In genomic region chrX:134006484-134007161, GRCh38 we compare ENCODE assay signal across 1 cellular context.
TF ChIP-seq lines count a peak whose summit lies in the region.

No MANE protein-coding gene starts in this region.

TF ChIP-seq in HepG2, 621 proteins besides CTCF, POLR2A, EP300 and RAD21 (continued from another document and continues in another):
- TF ChIP-seq HNF1A (IDR thresholded peaks at IDR 0.05; ENCODE audit: low read depth) (peak; percentile 68), HNF1A (CRISPR knock-in tag; IDR thresholded peaks at IDR 0.05; ENCODE audit: borderline replicate concordance) (peak; percentile 83; the same call in 1 of the 2 replicates), MED13 (CRISPR knock-in tag; IDR thresholded peaks at IDR 0.05) (peak; percentile 97), PAF1 (CRISPR knock-in tag; IDR thresholded peaks at IDR 0.05) (no peak), KAT7 (CRISPR knock-in tag; IDR thresholded peaks at IDR 0.05; ENCODE audit: borderline replicate concordance) (no peak), ZNF883 (CRISPR knock-in tag; IDR thresholded peaks at IDR 0.05; ENCODE audit: not compliant biosample characterization) (no peak), FOXC1 (CRISPR knock-in tag; IDR thresholded peaks at IDR 0.05; ENCODE audit: borderline replicate concordance) (no peak), FOSL2 (CRISPR knock-in tag; IDR thresholded peaks at IDR 0.05) (peak; percentile 66), MIXL1 (CRISPR knock-in tag; IDR thresholded peaks at IDR 0.05) (peak; percentile 42; the same call in 1 of the 2 replicates), THRA (CRISPR knock-in tag; IDR thresholded peaks at IDR 0.05; ENCODE audit: borderline replicate concordance) (peak; percentile 63; the same call in 1 of the 2 replicates), RXRB (CRISPR knock-in tag; IDR thresholded peaks at IDR 0.05; ENCODE audit: borderline replicate concordance) (peak; percentile 77), HDAC6 (IDR thresholded peaks at IDR 0.05; ENCODE audit: low read depth, low read length) (no peak), FOXK1 (CRISPR knock-in tag; IDR thresholded peaks at IDR 0.05; ENCODE audit: borderline replicate concordance, low read depth) (peak; percentile 47; the same call in 1 of the 2 replicates), KDM5A (IDR thresholded peaks at IDR 0.05; ENCODE audit: borderline replicate concordance, low read length) (no peak), MTA1 (CRISPR knock-in tag; IDR thresholded peaks at IDR 0.05; ENCODE audit: borderline replicate concordance) (no peak), PHF21A (CRISPR knock-in tag; IDR thresholded peaks at IDR 0.05) (peak; percentile 42; the same call in 1 of the 2 replicates), ZNF652 (CRISPR knock-in tag; IDR thresholded peaks at IDR 0.05; ENCODE audit: borderline replicate concordance, low read depth) (peak; percentile 51; the same call in 1 of the 2 replicates), HHEX (CRISPR knock-in tag; IDR thresholded peaks at IDR 0.05) (peak; percentile 57; the same call in 1 of the 2 replicates), TCF7 (IDR thresholded peaks at IDR 0.05; ENCODE audit: low read depth) (peak; percentile 85), SIX4 (CRISPR knock-in tag; IDR thresholded peaks at IDR 0.05) (peak; percentile 83), POLR2AphosphoS2 (IDR thresholded peaks at IDR 0.05; ENCODE audit: low read depth, low read length) (no peak), ZNF30 (CRISPR knock-in tag; IDR thresholded peaks at IDR 0.05) (no peak), HNF4A (CRISPR knock-in tag; IDR thresholded peaks at IDR 0.05) (peak; percentile 88), ARID5B (CRISPR knock-in tag; IDR thresholded peaks at IDR 0.05) (peak; percentile 92), TBX3 (IDR thresholded peaks at IDR 0.05; ENCODE audit: borderline replicate concordance) (no peak), HMG20B (CRISPR knock-in tag; conservative IDR thresholded peaks at IDR 0.05) (peak; percentile 67), BCLAF1 (IDR thresholded peaks at IDR 0.05) (no peak), SALL1 (CRISPR knock-in tag; IDR thresholded peaks at IDR 0.05) (peak; percentile 90), ONECUT2 (CRISPR knock-in tag; IDR thresholded peaks at IDR 0.05) (no peak), NCOA2 (CRISPR knock-in tag; IDR thresholded peaks at IDR 0.05) (peak; percentile 97), SP5 (CRISPR knock-in tag; IDR thresholded peaks at IDR 0.05; ENCODE audit: borderline replicate concordance, low read depth) (peak; percentile 72), AHDC1 (CRISPR knock-in tag; IDR thresholded peaks at IDR 0.05; ENCODE audit: borderline replicate concordance) (peak; percentile 87), ZNF746 (CRISPR knock-in tag; IDR thresholded peaks at IDR 0.05) (peak; percentile 74), TEAD3 (CRISPR knock-in tag; optimal IDR thresholded peaks at IDR 0.05; ENCODE audit: borderline replicate concordance) (peak; percentile 89), ARNT2 (CRISPR knock-in tag; IDR thresholded peaks at IDR 0.05; ENCODE audit: low read depth) (no peak)
